ENCODE assay signal across 21 cellular contexts in the genomic region with DNA sequence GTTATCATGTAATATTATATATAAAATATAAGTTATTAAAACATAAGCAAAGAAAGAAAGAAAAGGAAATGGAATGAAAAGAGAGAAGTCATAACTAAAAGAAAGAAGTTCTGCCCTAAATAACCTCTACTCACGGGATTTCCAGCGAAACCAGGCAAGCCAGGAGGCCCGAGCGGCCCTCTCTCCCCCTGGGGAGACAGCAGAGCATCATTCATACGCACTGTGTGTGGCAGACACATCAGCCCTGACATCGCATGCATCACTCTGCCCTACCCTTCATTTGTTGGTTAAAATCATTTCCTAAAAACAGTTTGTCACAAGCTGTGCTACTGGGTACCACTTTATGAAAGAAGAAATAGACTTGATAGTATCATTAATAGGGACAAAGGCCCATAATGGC.
DNase-seq lines count a peak whose midpoint lies in the region; ATAC-seq, FAIRE-seq and TF ChIP-seq lines count a peak whose summit lies in the region.
"Had no signal": no experiment of that assay in that cellular context is flagged by ENCODE, and none has a peak within 500 bp of the region (broad histone marks: within the 10 kb centered on the region; RNA-seq: fewer than 3 reads in every experiment).

No MANE protein-coding gene starts in this region.

- peaks cover 24 to 44% (median 39%) of the 10 kb centered on the region in 10 experiments for H3K4me1 ChIP-seq in BLaER1 treated with 17β-estradiol and CSF1 and Interleukin-3, amounts not matched to agents 10 nM and 100 nM
- H3K4me1 ChIP-seq in H1 (replicated peaks in 1 of 4; ENCODE audit: control insufficient read depth in 3 of 4, insufficient read depth in 4 of 4, low read length in 3 of 4) (peaks cover 0 to 2% (median 0%) of the 10 kb centered on the region in 4 experiments; a peak in 1 of 7 replicates), aorta (ENCODE audit: control insufficient read depth in 1 of 2, insufficient read depth in 2 of 2, low read length in 2 of 2) (peaks cover 0 to 8% of the 10 kb centered on the region in 2 donors)
- H3K4me1 ChIP-seq: HAP-1 had no signal

- no peak overlapping the region for H4K91ac ChIP-seq in H1 (replicated peaks; ENCODE audit: insufficient read length, low read length)

- H3K4me1 Mint-ChIP-seq in osteocyte (ENCODE audit: unreplicated experiment) = peaks cover 30% of the 10 kb centered on the region
- H3K4me1 Mint-ChIP-seq in stimulated activated naive B cell treated with anti-CD40 and anti-IgM and Interleukin-4, amounts not matched to agents 10 μg/mL and 1 μg/mL and 100 μg/mL, for 72 hours = no peaks in the 10 kb centered on the region
- H3K4me1 Mint-ChIP-seq: B cell; CD4-positive, alpha-beta memory T cell had no signal

- peak overlapping the region; percentile 14; the same call in 1 of the 2 replicates for H4K8ac ChIP-seq in H1 (ENCODE audit: extremely low read depth, insufficient read depth, low read length)

- intact Hi-C loops in aorta (cut with DNase I) = no loop called here

- H3K36me3 Mint-ChIP-seq in osteocyte (ENCODE audit: unreplicated experiment) = peaks cover 57% of the 10 kb centered on the region
- no peaks in the 10 kb centered on the region for H3K36me3 Mint-ChIP-seq in stimulated activated naive B cell treated with anti-CD40 and anti-IgM and Interleukin-4, amounts not matched to agents 10 μg/mL and 1 μg/mL and 100 μg/mL, for 72 hours
- H3K36me3 Mint-ChIP-seq: CD4-positive, alpha-beta memory T cell had no signal

- POLR2A ChIA-PET in H1 (lab: Charles Lee; ENCODE audit: partially characterized antibody) = interaction anchor here (0.6 kb wide), 1 partner anchor 258 kb away, joined by 3 read pairs; no protein-coding TSS in a partner anchor

- H3K23ac ChIP-seq in H1 (ENCODE audit: insufficient read length) = no peak overlapping the region

- H3K23me2 ChIP-seq in H1 (ENCODE audit: low read depth, low read length) = no peaks in the 10 kb centered on the region

- DNase-seq in H1 (ENCODE audit: low read depth in 1 of 2, low spot score in 2 of 2) = no peak
- DNase-seq in osteocyte (ENCODE audit: extremely low spot score, unreplicated experiment) = peak; percentile 51
- peak; percentile 49 for DNase-seq in stimulated activated naive B cell treated with anti-CD40 and anti-IgM and Interleukin-4, amounts not matched to agents 10 μg/mL and 1 μg/mL and 100 μg/mL, for 72 hours
- DNase-seq in anterior cingulate cortex (lab: John Stamatoyannopoulos, UW) = no peak
- DNase-seq in aorta = no peak
- DNase-seq in AG20443 (ENCODE audit: low spot score) = no peak
- DNase-seq: C1 segment of cervical spinal cord; Calu3; CD4-positive, alpha-beta memory T cell; COR-L47; DMS53; DMS79 treated with DMSO at 0.1 percent for 48 hours; GF-D8; HFFc6 had no signal

- CTCF ChIA-PET in H1 (lab: Charles Lee; ENCODE audit: partially characterized antibody) = no interaction called here

- H3K27me3 Mint-ChIP-seq in osteocyte (ENCODE audit: unreplicated experiment) = no peaks in the 10 kb centered on the region
- peaks cover under 1 to 4% of the 10 kb centered on the region in 2 donors for H3K27me3 Mint-ChIP-seq in stimulated activated naive B cell treated with anti-CD40 and anti-IgM and Interleukin-4, amounts not matched to agents 10 μg/mL and 1 μg/mL and 100 μg/mL, for 72 hours
- H3K27me3 Mint-ChIP-seq: B cell had no signal

- TF ChIP-seq EP300 in H1 (IDR thresholded peaks at IDR 0.05; ENCODE audit: borderline replicate concordance in 1 of 2, low read depth in 2 of 2, low read length in 2 of 2) = no peak

- H3K4me3 ChIP-seq in BLaER1 treated with 17β-estradiol and CSF1 and Interleukin-3, amounts not matched to agents 10 nM and 100 nM = no peak overlapping the region
- H3K4me3 ChIP-seq in H1 (ENCODE audit: extremely low read depth in 1 of 4, insufficient read depth in 2 of 4, low read depth in 3 of 4, low read length in 4 of 4) = no peak overlapping the region
- no peak overlapping the region for H3K4me3 ChIP-seq in aorta (ENCODE audit: low read length in 2 of 2)
- H3K4me3 ChIP-seq: GM23338, HAP-1 had no signal

- no peak overlapping the region for H2BK20ac ChIP-seq in H1 (ENCODE audit: low read length)

- no peak overlapping the region for H2AFZ ChIP-seq in H1 (ENCODE audit: low read length)
- H2AFZ ChIP-seq: GM23338 had no signal

- H3K9me3 ChIP-seq in BLaER1 treated with 17β-estradiol and CSF1 and Interleukin-3, amounts not matched to agents 10 nM and 100 nM (replicated peaks in 1 of 11) = no peaks in the 10 kb centered on the region; a peak in 1 of 22 replicates
- no peaks in the 10 kb centered on the region for H3K9me3 ChIP-seq in H1 (ENCODE audit: insufficient read depth in 2 of 2, low read depth in 1 of 2, low read length in 1 of 2)
- no peaks in the 10 kb centered on the region for H3K9me3 ChIP-seq in aorta (ENCODE audit: control insufficient read depth, low read length)
- H3K9me3 ChIP-seq: HAP-1 had no signal

- H2BK15ac ChIP-seq in H1 (ENCODE audit: low read length) = no peak overlapping the region

- H2BK120ac ChIP-seq in H1 (replicated peaks; ENCODE audit: low read depth, low read length) = no peak overlapping the region

- H3K56ac ChIP-seq in H1 (replicated peaks; ENCODE audit: insufficient read length, low read depth, low read length) = no peak overlapping the region

- no peak overlapping the region for H3K14ac ChIP-seq in H1 (ENCODE audit: insufficient read length)

- TF ChIP-seq POLR2A in H1 (IDR thresholded peaks at IDR 0.05; ENCODE audit: control extremely low read depth in 1 of 2, low read depth in 2 of 2, low read length in 2 of 2) = no peak

- FAIRE-seq in H1 (lab: Jason Lieb, UNC) = no peak
- FAIRE-seq: GM12891, GM19239, H54 had no signal

- peak overlapping the region in 1 of 11 experiments; percentile 38; a peak in 2 of 22 replicates for H3K9ac ChIP-seq in BLaER1 treated with 17β-estradiol and CSF1 and Interleukin-3, amounts not matched to agents 10 nM and 100 nM
- no peak overlapping the region for H3K9ac ChIP-seq in H1 (replicated peaks in 1 of 4; ENCODE audit: extremely low read depth in 1 of 4, low read depth in 3 of 4, low read length in 3 of 4)

- H3K4ac ChIP-seq in H1 (replicated peaks; ENCODE audit: insufficient read length, low read depth, low read length) = no peak overlapping the region

- H3K18ac ChIP-seq in H1 (ENCODE audit: extremely low read depth, low read length) = no peak overlapping the region

- no peak overlapping the region for H3K4me3 Mint-ChIP-seq in osteocyte (ENCODE audit: unreplicated experiment)
- H3K4me3 Mint-ChIP-seq in stimulated activated naive B cell treated with anti-CD40 and anti-IgM and Interleukin-4, amounts not matched to agents 10 μg/mL and 1 μg/mL and 100 μg/mL, for 72 hours = no peak overlapping the region
- H3K4me3 Mint-ChIP-seq: B cell; CD4-positive, alpha-beta memory T cell; GM23338; HFFc6 had no signal

- H3K27ac ChIP-seq in BLaER1 treated with 17β-estradiol and CSF1 and Interleukin-3, amounts not matched to agents 10 nM and 100 nM = peak overlapping the region in 1 of 11 experiments; percentile 22; a peak in 1 of 22 replicates
- H3K27ac ChIP-seq in H1 (ENCODE audit: low read depth, low read length) (no peak overlapping the region), aorta (ENCODE audit: low read depth in 1 of 2, low read length in 2 of 2) (no peak overlapping the region)

- peak overlapping the region; percentile 41 for H3K27ac Mint-ChIP-seq in osteocyte (ENCODE audit: unreplicated experiment)
- no peak overlapping the region for H3K27ac Mint-ChIP-seq in stimulated activated naive B cell treated with anti-CD40 and anti-IgM and Interleukin-4, amounts not matched to agents 10 μg/mL and 1 μg/mL and 100 μg/mL, for 72 hours
- H3K27ac Mint-ChIP-seq: B cell, GM23338, HFFc6 had no signal

- 85% methylated on average over 6 of the region's 6 CpGs; no CpG with 5 or more reads in 1 of the 2 experiments for WGBS in H1 (ENCODE audit: extremely low coverage in 1 of 2, insufficient coverage in 1 of 2, insufficient read length in 1 of 2, insufficient replicate concordance in 2 of 2, low coverage in 1 of 2, low lambda C conversion rate in 2 of 2, missing lambda C conversion rate in 1 of 2), 2 experiments
- WGBS in aorta, 2 donors = 70 to 81% methylated on average over 6 of the region's 6 CpGs

- no peak overlapping the region for H2BK5ac ChIP-seq in H1 (ENCODE audit: low read depth, low read length)

- H3K27me3 ChIP-seq in BLaER1 treated with 17β-estradiol and CSF1 and Interleukin-3, amounts not matched to agents 10 nM and 100 nM = no peaks in the 10 kb centered on the region
- H3K27me3 ChIP-seq in H1 (replicated peaks in 1 of 4; ENCODE audit: control insufficient read depth in 3 of 4, extremely low read depth in 1 of 4, insufficient read depth in 3 of 4, low read length in 3 of 4) (no peaks in the 10 kb centered on the region), aorta (ENCODE audit: control insufficient read depth in 1 of 2, insufficient read depth in 2 of 2, low read length in 1 of 2) (no peaks in the 10 kb centered on the region)

- no peak for TF ChIP-seq RAD21 in H1 (IDR thresholded peaks at IDR 0.05 in 1 of 2, conservative IDR thresholded peaks at IDR 0.05 in 1 of 2; ENCODE audit: low read depth in 2 of 2, low read length in 2 of 2)

- H3K4me2 ChIP-seq in BLaER1 treated with 17β-estradiol and CSF1 and Interleukin-3, amounts not matched to agents 10 nM and 100 nM = peak overlapping the region; percentile 52 to 92 (median 79)
- H3K4me2 ChIP-seq in H1 (ENCODE audit: insufficient read depth in 1 of 2, low read depth in 2 of 2, low read length in 2 of 2) = no peak overlapping the region
- H3K4me2 ChIP-seq: GM23338 had no signal

- H2BK12ac ChIP-seq in H1 (ENCODE audit: low read depth, low read length) = no peak overlapping the region

- no peak for TF ChIP-seq CTCF in H1 (IDR thresholded peaks at IDR 0.05; ENCODE audit: control extremely low read depth in 1 of 3, insufficient read depth in 1 of 3, low read depth in 1 of 3, low read length in 3 of 3)
- no peak for TF ChIP-seq CTCF in osteocyte (IDR thresholded peaks at IDR 0.05)

- H3K36me3 ChIP-seq in BLaER1 treated with 17β-estradiol and CSF1 and Interleukin-3, amounts not matched to agents 10 nM and 100 nM = no peaks in the 10 kb centered on the region
- H3K36me3 ChIP-seq in H1 (ENCODE audit: control insufficient read depth in 2 of 4, insufficient read depth in 4 of 4, low read length in 3 of 4) (peaks cover 0 to 5% (median 2%) of the 10 kb centered on the region in 4 experiments; a peak in 2 of 8 replicates), aorta (ENCODE audit: control insufficient read depth in 1 of 2, insufficient read depth in 2 of 2, low read length in 1 of 2) (peaks cover 7% of the 10 kb centered on the region in 2 donors)
- H3K36me3 ChIP-seq: HAP-1 had no signal

- 0 out of 2 replicates have a peak, but pooled peaks cover 2% of the 10 kb centered on the region for H3K79me1 ChIP-seq in H1 (ENCODE audit: low read depth, low read length)

- no peaks in the 10 kb centered on the region for H3K79me2 ChIP-seq in H1 (ENCODE audit: control insufficient read depth in 1 of 2, insufficient read depth in 2 of 2, low read length in 2 of 2)

- H4K5ac ChIP-seq in H1 (ENCODE audit: insufficient read length, low read depth, low read length) = no peak overlapping the region

- no peaks in the 10 kb centered on the region for H4K20me1 ChIP-seq in BLaER1 treated with 17β-estradiol and CSF1 and Interleukin-3, amounts not matched to agents 10 nM and 100 nM
- H4K20me1 ChIP-seq in H1 (replicated peaks in 1 of 2; ENCODE audit: control insufficient read depth in 1 of 2, insufficient read depth in 2 of 2, low read length in 2 of 2) = no peaks in the 10 kb centered on the region

- no peaks in the 10 kb centered on the region for H3K9me3 Mint-ChIP-seq in osteocyte (ENCODE audit: unreplicated experiment)
- H3K9me3 Mint-ChIP-seq in stimulated activated naive B cell treated with anti-CD40 and anti-IgM and Interleukin-4, amounts not matched to agents 10 μg/mL and 1 μg/mL and 100 μg/mL, for 72 hours = no peaks in the 10 kb centered on the region
- H3K9me3 Mint-ChIP-seq: CD4-positive, alpha-beta memory T cell; GM23338; HFFc6 had no signal

- peak; percentile 72 to 99 for ATAC-seq in stimulated activated naive B cell treated with anti-CD40 and anti-IgM and Interleukin-4, amounts not matched to agents 10 μg/mL and 1 μg/mL and 100 μg/mL, for 72 hours (replicated peaks)
- no peak for ATAC-seq in aorta (ENCODE audit: low FRiP score)
- ATAC-seq: GM23338 had no signal

- H2AK5ac ChIP-seq in H1 (ENCODE audit: low read depth, low read length) = no peak overlapping the region

Comparison
In these comparisons a context has a peak if more than half of its experiments do, and no peak if none do; other contexts are left out.
1. H3K4me2 ChIP-seq: peak in BLaER1 treated with 17β-estradiol and CSF1 and Interleukin-3, amounts not matched to agents 10 nM and 100 nM (11 of 11); none in H1 (0 of 2).
2. DNase-seq: peak in osteocyte (single experiment) and stimulated activated naive B cell treated with anti-CD40 and anti-IgM and Interleukin-4, amounts not matched to agents 10 μg/mL and 1 μg/mL and 100 μg/mL, for 72 hours (single experiment); none in H1 (0 of 2), anterior cingulate cortex (0 of 58), aorta (0 of 2) and AG20443 (single experiment).